ENCODE assay signal across 9 cellular contexts in the genomic region with DNA sequence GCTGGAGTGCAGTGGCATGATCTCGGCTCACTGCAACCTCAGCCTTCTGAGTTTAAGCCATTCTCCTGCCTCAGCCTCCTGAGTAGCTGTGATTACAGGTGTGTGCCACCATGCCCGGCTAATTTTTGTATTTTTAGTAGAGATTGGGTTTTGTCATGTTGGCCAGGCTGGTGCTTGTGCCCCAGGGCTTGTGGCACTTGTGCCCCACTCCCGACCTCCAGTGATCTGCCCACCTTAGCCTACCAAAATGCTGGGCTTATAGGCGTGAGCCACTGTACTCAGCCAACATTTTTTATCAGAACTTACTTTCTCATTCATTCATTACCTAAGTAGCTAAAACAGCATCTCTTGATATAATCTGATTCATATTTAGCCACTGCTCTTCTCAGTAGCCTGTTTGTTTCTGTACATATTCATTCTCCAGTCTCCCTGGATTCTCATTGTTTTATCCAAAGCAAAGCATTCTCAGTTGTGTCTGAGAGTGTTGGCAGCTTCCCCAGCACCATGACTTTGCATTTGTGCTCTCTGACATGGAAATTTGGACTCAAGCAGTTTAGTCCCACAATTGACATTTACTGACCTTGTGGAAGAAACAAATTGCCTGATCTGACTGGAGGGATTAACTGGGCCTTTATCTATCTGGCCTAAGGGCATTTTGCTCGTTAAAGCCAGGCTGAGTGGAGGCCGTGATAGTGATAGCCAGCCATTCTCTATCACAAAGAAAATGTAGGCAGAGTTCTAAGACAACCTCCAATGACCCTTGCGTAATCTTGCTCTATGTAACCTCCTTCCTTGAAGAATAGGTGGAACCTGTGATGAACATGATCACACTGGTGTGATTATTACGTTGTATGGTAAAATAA. TPM values are rescaled to one million over a fixed set of nuclear protein-coding genes. Genes with fewer than 3 reads are reported as not detected.
DNase-seq lines count a peak whose midpoint lies in the region; ATAC-seq and TF ChIP-seq lines count a peak whose summit lies in the region.
"Had no signal": no experiment of that assay in that cellular context is flagged by ENCODE, and none has a peak within 500 bp of the region (broad histone marks: within the 10 kb centered on the region; RNA-seq: fewer than 3 reads in every experiment).

No MANE protein-coding gene starts in this region.

- no peak overlapping the region for H3K27ac Mint-ChIP-seq in endothelial cell (ENCODE audit: unreplicated experiment)

- H3K9me3 Mint-ChIP-seq in endothelial cell (ENCODE audit: unreplicated experiment) = peaks cover 6% of the 10 kb centered on the region

- in situ Hi-C loops in SK-MEL-5 (cut with HindIII; ENCODE audit: low pct_unique_long_range_greater_than_20kb, low sequenced_read_pairs) = no loop called here

- peaks cover 12% of the 10 kb centered on the region for H3K36me3 Mint-ChIP-seq in endothelial cell (ENCODE audit: low read depth, unreplicated experiment)

- H3K27me3 Mint-ChIP-seq in endothelial cell (ENCODE audit: unreplicated experiment) = no peaks in the 10 kb centered on the region

- ATAC-seq in omental fat pad (ENCODE audit: low FRiP score) (peak; percentile 91), GM21619 (IDR thresholded peaks at IDR 0.05; ENCODE audit: unreplicated experiment) (no peak)

- no peaks in the 10 kb centered on the region for H3K4me1 Mint-ChIP-seq in endothelial cell (ENCODE audit: unreplicated experiment)

- no peak overlapping the region for H3K4me3 Mint-ChIP-seq in endothelial cell (ENCODE audit: unreplicated experiment)

- peak; percentile 94 for DNase-seq in Ammon's horn (ENCODE audit: low spot score)
- peak; percentile 99 for DNase-seq in SK-MEL-5 (ENCODE audit: low read depth, low spot score)
- DNase-seq in fibroblast of the conjunctiva (ENCODE audit: low read depth) = peak; percentile 94
- DNase-seq in omental fat pad (ENCODE audit: low spot score) = no peak
- DNase-seq in endothelial cell (ENCODE audit: low spot score) = no peak
- DNase-seq in RKO (ENCODE audit: low spot score) = no peak
- DNase-seq in NOMO-1 treated with dmso at 0.1 percent for 144 hours (lab: John Stamatoyannopoulos, UW; ENCODE audit: unreplicated experiment) = no peak
- DNase-seq: NCI-H446 treated with DMSO at 0.1 percent for 48 hours had no signal

- TF ChIP-seq CTCF in omental fat pad (IDR thresholded peaks at IDR 0.05) (no peak), endothelial cell (IDR thresholded peaks at IDR 0.05; ENCODE audit: unreplicated experiment) (no peak)

RNA-seq across cellular contexts. Expression of a gene that starts 44.9 kb away (rescaled TPM):
- total RNA-seq in SK-MEL-5 (2014; rRNA removed; shearing (Covaris generic)) = 0.08 TPM in 1 of 2 replicates, not detected in the other
- polyA plus RNA-seq in SK-MEL-5 (2015; cell fraction: cytosol; rRNA removed) = not detected in 2 replicates
- polyA plus RNA-seq in SK-MEL-5 (2015; cell fraction: nucleus; rRNA removed) = not detected in 2 replicates
- total RNA-seq in omental fat pad (not detected), endothelial cell (ENCODE audit: unreplicated experiment) (not detected)

RNA-seq across cellular contexts. Expression of a gene that starts 52.9 kb away (rescaled TPM):
- total RNA-seq in SK-MEL-5 (2014; rRNA removed; shearing (Covaris generic)) = 21.8 and 22.6 TPM in 2 replicates
- 22.1 and 22.6 TPM in 2 replicates for polyA plus RNA-seq in SK-MEL-5 (2015; cell fraction: cytosol; rRNA removed)
- 5.5 and 6.9 TPM in 2 replicates for polyA plus RNA-seq in SK-MEL-5 (2015; cell fraction: nucleus; rRNA removed)
- total RNA-seq in omental fat pad (10 to 100 TPM in 3 of 4 donors, 1 to 10 TPM in 1; 6.6 to 20.0 (median 13.5) TPM), endothelial cell (ENCODE audit: unreplicated experiment) (17.7 TPM)

Comparison
In these comparisons a context has a peak if more than half of its experiments do, and no peak if none do; other contexts are left out.
1. DNase-seq: peak in Ammon's horn (single experiment), SK-MEL-5 (single experiment) and fibroblast of the conjunctiva (single experiment); none in omental fat pad (single experiment), endothelial cell (single experiment), RKO (single experiment) and NOMO-1 treated with dmso at 0.1 percent for 144 hours (single experiment).